12 cellular contexts compared by ENCODE assay signal in genomic region chr18:35117951-35118411, GRCh38.
DNase-seq lines count a peak whose midpoint lies in the region; ATAC-seq and TF ChIP-seq lines count a peak whose summit lies in the region.
"Had no signal": no experiment of that assay in that cellular context is flagged by ENCODE, and none has a peak within 500 bp of the region (broad histone marks: within the 10 kb centered on the region; RNA-seq: fewer than 3 reads in every experiment).

No MANE protein-coding gene starts in this region.

- no peaks in the 10 kb centered on the region for H3K36me3 ChIP-seq in ovary

- TF ChIP-seq EP300 in ovary (IDR thresholded peaks at IDR 0.05) = no peak

- DNase-seq in Right ventricle myocardium inferior (ENCODE audit: missing footprints) (no peak), cardiac septum (ENCODE audit: low spot score) (no peak), left cardiac atrium (no peak), ovary (no peak), NCI-H2107 treated with DMSO at 0.1 percent for 48 hours (lab: John Stamatoyannopoulos, UW; ENCODE audit: unreplicated experiment) (no peak)
- DNase-seq: activated CD8-positive, alpha-beta memory T cell treated with anti-CD3 and anti-CD28 coated beads for 24 hours; endodermal cell; Karpas-422 had no signal

- TF ChIP-seq POLR2A in ovary (IDR thresholded peaks at IDR 0.05) = no peak

- 43 to 60% (median 57%) methylated on average over 7 of the region's 7 CpGs for WGBS in ovary, 3 donors

- no peaks in the 10 kb centered on the region for H3K9me3 ChIP-seq in ovary

- peak overlapping the region; percentile 9 to 51 for H3K27ac ChIP-seq in ovary

- intact Hi-C loops in Right ventricle myocardium inferior (cut with DNase I) (loop anchor here (2.0 kb wide), 1 partner anchor 75 kb away; no protein-coding TSS in a partner anchor), cardiac septum (cut with DNase I) (loop anchor here (5.0 kb wide), 2 partner anchors 46 to 76 kb away; partner anchors contain the start of gene MAPRE2), left cardiac atrium (cut with DNase I) (no loop called here), ovary (cut with DNase I) (no loop called here)

- H3K4me3 ChIP-seq in ovary = no peak overlapping the region

- no peaks in the 10 kb centered on the region for H3K27me3 ChIP-seq in ovary

- TF ChIP-seq CTCF in ovary (IDR thresholded peaks at IDR 0.05) = no peak

- ATAC-seq in Right ventricle myocardium inferior (peak; percentile 84), left cardiac atrium (peak; percentile 83 to 91), HG03432 (IDR thresholded peaks at IDR 0.05; ENCODE audit: unreplicated experiment) (no peak), HG03342 (IDR thresholded peaks at IDR 0.05; ENCODE audit: unreplicated experiment) (no peak), HG03175 (IDR thresholded peaks at IDR 0.05; ENCODE audit: unreplicated experiment) (no peak)
- ATAC-seq: Panc1 had no signal

- H3K4me1 ChIP-seq in ovary (ENCODE audit: insufficient read depth) = peaks cover 11% of the 10 kb centered on the region

Comparison
In these comparisons a context has a peak if more than half of its experiments do, and no peak if none do; other contexts are left out.
1. intact Hi-C loops: an anchor here in Right ventricle myocardium inferior (2.0 kb wide) and cardiac septum (5.0 kb wide); none called in left cardiac atrium and ovary.
2. ATAC-seq: peak in Right ventricle myocardium inferior (single experiment) and left cardiac atrium (2 of 2); none in HG03432 (single experiment), HG03342 (single experiment) and HG03175 (single experiment).